Comparison of ENCODE assay signal across 8 cellular contexts in the genomic region with DNA sequence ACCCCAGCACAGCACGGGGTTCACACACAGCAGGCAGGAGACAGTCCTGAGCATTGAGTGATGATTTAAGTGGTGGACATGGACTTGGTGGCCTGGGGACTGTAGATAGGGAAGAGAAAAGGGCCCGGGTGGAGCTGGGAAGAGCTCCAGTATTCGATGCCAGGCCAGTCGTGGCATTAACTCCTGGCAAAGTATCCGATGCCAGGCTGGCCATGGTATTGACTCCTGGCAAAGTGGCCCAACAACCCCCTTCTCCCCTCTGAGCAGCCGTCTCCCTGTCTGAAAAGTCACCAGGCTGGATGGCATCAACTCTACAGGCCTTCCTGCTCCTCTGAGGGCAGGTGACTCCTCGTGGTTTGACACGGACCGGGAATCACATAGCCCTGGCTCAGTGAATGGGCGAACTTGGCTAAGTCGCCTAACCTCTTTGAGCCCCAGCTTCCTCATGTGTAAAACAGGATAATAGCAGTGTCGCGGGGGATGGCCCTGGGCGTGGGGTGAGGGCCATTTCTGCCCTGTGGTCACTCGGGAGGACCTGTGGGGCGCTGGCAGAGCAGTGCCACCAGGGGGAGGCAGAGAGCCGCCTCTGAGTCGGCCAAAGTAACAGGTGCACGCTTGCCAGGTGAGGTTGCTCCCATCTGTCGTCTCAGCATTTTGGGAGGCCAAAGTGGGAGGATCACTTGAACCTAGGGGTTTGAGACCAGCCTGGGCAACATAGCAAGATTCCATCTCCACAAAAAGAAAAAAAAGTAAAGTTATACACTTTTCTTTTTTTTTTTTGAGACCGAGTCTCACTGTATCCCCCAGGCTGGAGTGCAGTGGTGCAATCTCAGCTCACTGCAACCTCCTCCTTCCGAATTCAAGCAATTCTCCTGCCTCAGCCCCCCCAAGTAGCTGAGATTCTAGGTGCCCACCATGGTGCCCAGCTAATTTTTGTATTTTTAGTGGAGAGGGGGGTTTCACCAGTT. TPM values are rescaled to one million over a fixed set of nuclear protein-coding genes. Genes with fewer than 3 reads are reported as not detected.
DNase-seq lines count a peak whose midpoint lies in the region; ATAC-seq and TF ChIP-seq lines count a peak whose summit lies in the region.

No MANE protein-coding gene starts in this region.

- H3K36me3 ChIP-seq in GM06990 (ENCODE audit: control insufficient read depth, insufficient read depth, low read length) = no peaks in the 10 kb centered on the region
- H3K36me3 ChIP-seq in mammary epithelial cell (ENCODE audit: insufficient read depth, low read length) = no peaks in the 10 kb centered on the region

- H2AFZ ChIP-seq in mammary epithelial cell (ENCODE audit: low read depth, low read length) = no peak overlapping the region

- no TSS peak for BruUV-seq in mammary epithelial cell (replicated peaks; lab: Mats Ljungman, UMichigan)

- TF ChIP-seq CTCF in GM06990 (IDR thresholded peaks at IDR 0.05; ENCODE audit: insufficient read depth, low read length, poor library complexity, severe bottlenecking) (peak; percentile 97), mammary epithelial cell (conservative IDR thresholded peaks at IDR 0.05 in 1 of 2, IDR thresholded peaks at IDR 0.05 in 1 of 2; ENCODE audit: extremely low read depth in 1 of 2, insufficient read depth in 1 of 2, low read depth in 1 of 2, low read length in 2 of 2) (peak; percentile 89 to 96)

- ATAC-seq in HG02642 (IDR thresholded peaks at IDR 0.05; ENCODE audit: poor library complexity, unreplicated experiment) (no peak), HG02623 (IDR thresholded peaks at IDR 0.05; ENCODE audit: unreplicated experiment) (no peak)

- H3K4me3 ChIP-seq in GM06990 (replicated peaks; ENCODE audit: low read depth, low read length) (no peak overlapping the region), mammary epithelial cell (replicated peaks in 1 of 3; ENCODE audit: insufficient read depth in 1 of 3, low read depth in 2 of 3, low read length in 3 of 3) (no peak overlapping the region)

- 28% methylated on average over 9 of the region's 22 CpGs for WGBS in mammary epithelial cell (ENCODE audit: low coverage, missing lambda C conversion rate)

- H4K20me1 ChIP-seq in mammary epithelial cell (ENCODE audit: insufficient read depth, low read length) = no peaks in the 10 kb centered on the region

- dilution Hi-C loops in mammary epithelial cell (cut with HindIII; ENCODE audit: low sequenced_read_pairs) = loop anchor here (5.0 kb wide), 8 partner anchors 41 to 539 kb away; partner anchors contain the start of genes ABCA2, DIPK1B and RABL6

- H3K27me3 ChIP-seq in GM06990 (replicated peaks; ENCODE audit: control insufficient read depth, insufficient read depth, low read length) (no peaks in the 10 kb centered on the region; the same call in 1 of the 2 replicates), mammary epithelial cell (ENCODE audit: insufficient read depth, low read length) (no peaks in the 10 kb centered on the region)

- no peak overlapping the region for H3K4me2 ChIP-seq in mammary epithelial cell (ENCODE audit: insufficient read depth, low read depth, low read length)

- intact Hi-C loops in mammary epithelial cell (cut with micrococcal nuclease) = loop anchor here (1.0 kb wide), 2 partner anchors 58 to 136 kb away; partner anchors contain the start of gene NOTCH1

- H3K27ac ChIP-seq in mammary epithelial cell (ENCODE audit: insufficient read depth, low read depth, low read length) = no peak overlapping the region

- in situ Hi-C loops in mammary epithelial cell (cut with MboI; ENCODE audit: low sequenced_read_pairs in 2 of 2) = no loop called here

- H3K9ac ChIP-seq in mammary epithelial cell (ENCODE audit: insufficient read depth, low read length) = no peak overlapping the region

- CTCF ChIA-PET in mammary epithelial cell (lab: Charles Lee; ENCODE audit: low non-redundant PET) = interaction anchor here (0.6 to 0.7 kb wide), 2 partner anchors 114 to 137 kb away, joined by 4 read pairs; no protein-coding TSS in a partner anchor

- no peaks in the 10 kb centered on the region for H3K9me3 ChIP-seq in mammary epithelial cell (replicated peaks; ENCODE audit: insufficient read depth, low read length)

- peak; percentile 65 for DNase-seq in GM06990 (ENCODE audit: extremely low read depth, insufficient read length)
- DNase-seq in NCI-H146 (lab: John Stamatoyannopoulos, UW) = peak; percentile 45
- DNase-seq in activated CD4-positive, CD25-positive, alpha-beta regulatory T cell (lab: John Stamatoyannopoulos, UW) = peak; percentile 47 to 66 (median 60)
- DNase-seq in mammary epithelial cell = peak; percentile 43
- DNase-seq in kidney tubule cell (ENCODE audit: low spot score) = peak; percentile 72
- DNase-seq in stimulated activated CD4-positive, alpha-beta T cell treated with anti-CD3 and anti-CD28 coated beads, Interleukin-4, amount 100 ng/mL, for 24 hours = peak; percentile 77

- H3K4me1 ChIP-seq in mammary epithelial cell (ENCODE audit: insufficient read depth, low read length) = peaks cover 19% of the 10 kb centered on the region

- no peaks in the 10 kb centered on the region for H3K79me2 ChIP-seq in mammary epithelial cell (ENCODE audit: insufficient read depth, low read length)

RNA-seq across cellular contexts. Expression of gene SEC16A, which starts 5.7 kb away (rescaled TPM):
- total RNA-seq in mammary epithelial cell = 100 to 1,000 TPM in 1 of 2 donors, 10 to 100 TPM in 1; 66.0 to 106 TPM
- 23.9 TPM for polyA plus RNA-seq in mammary epithelial cell
- 125 TPM for polyA minus RNA-seq in mammary epithelial cell

RNA-seq across cellular contexts. Expression of gene INPP5E, which starts 48.9 kb away (rescaled TPM):
- total RNA-seq in mammary epithelial cell = 10 to 100 TPM in 1 of 2 donors, 1 to 10 TPM in 1; 7.8 to 15.9 TPM
- polyA plus RNA-seq in mammary epithelial cell = 6.6 TPM
- 8.7 TPM for polyA minus RNA-seq in mammary epithelial cell

RNA-seq across cellular contexts. Expression of gene NOTCH1, which starts 57.3 kb away (rescaled TPM):
- 100 to 1,000 TPM; 170 to 189 TPM for total RNA-seq in mammary epithelial cell
- 17.6 TPM for polyA plus RNA-seq in mammary epithelial cell
- polyA minus RNA-seq in mammary epithelial cell = 39.0 TPM
